ENCODE assay signal across 8 cellular contexts in the genomic region with DNA sequence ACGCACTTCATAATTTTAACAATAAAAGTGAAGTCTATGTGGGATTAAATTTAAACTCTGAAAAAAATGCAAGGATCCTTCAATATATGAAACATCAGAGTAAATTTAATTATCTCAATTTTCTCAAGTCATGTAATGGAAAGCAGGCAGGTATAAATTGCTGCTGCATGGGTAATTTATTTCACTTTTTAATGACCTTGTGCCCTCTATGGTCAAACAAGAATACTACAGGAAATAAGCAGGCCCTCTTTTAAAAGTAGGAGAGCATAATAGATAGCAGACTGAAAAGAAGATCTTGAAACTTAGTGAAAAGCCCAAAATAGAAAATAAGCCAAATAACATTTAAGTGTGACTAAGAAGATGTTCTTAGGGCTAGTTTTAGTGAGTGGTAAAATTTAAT. TPM values are rescaled to one million over a fixed set of nuclear protein-coding genes. Genes with fewer than 3 reads are reported as not detected.
DNase-seq lines count a peak whose midpoint lies in the region; ATAC-seq and TF ChIP-seq lines count a peak whose summit lies in the region.

No MANE protein-coding gene starts in this region.

- POLR2A ChIA-PET in OCI-LY7 (lab: Charles Lee), result interaction anchor here (0.7 kb wide), 2 partner anchors 9 to 152 kb away, joined by 3 read pairs; no protein-coding TSS in a partner anchor

- H3K79me2 ChIP-seq in OCI-LY7 (ENCODE audit: insufficient read depth, low read depth, low read length), result no peaks in the 10 kb centered on the region
- H3K79me2 ChIP-seq in hepatocyte, result no peaks in the 10 kb centered on the region

- intact Hi-C loops in OCI-LY7 (cut with micrococcal nuclease; ENCODE audit: unreplicated experiment), result loop anchor here (2.0 to 10.0 kb wide), 3 partner anchors 56 to 581 kb away; a partner anchor contains a TSS

- H3K9me2 ChIP-seq in OCI-LY7 (ENCODE audit: insufficient read depth, low read length) (no peaks in the 10 kb centered on the region), hepatocyte (replicated peaks; ENCODE audit: insufficient read depth) (no peaks in the 10 kb centered on the region)

- CTCF ChIA-PET in OCI-LY7 (lab: Charles Lee; ENCODE audit: unreplicated experiment), result no interaction called here

- H3K4me1 ChIP-seq in BE2C (no peaks in the 10 kb centered on the region), OCI-LY7 (ENCODE audit: insufficient read depth, low read length, poor library complexity, severe bottlenecking) (no peaks in the 10 kb centered on the region), hepatocyte (ENCODE audit: insufficient read depth) (no peaks in the 10 kb centered on the region)

- no peaks in the 10 kb centered on the region for H3K27me3 ChIP-seq in BE2C
- no peaks in the 10 kb centered on the region for H3K27me3 ChIP-seq in hepatocyte

- H4K20me1 ChIP-seq in OCI-LY7 (ENCODE audit: insufficient read depth, low read length), result no peaks in the 10 kb centered on the region
- no peaks in the 10 kb centered on the region for H4K20me1 ChIP-seq in hepatocyte (ENCODE audit: insufficient read depth, poor library complexity, severe bottlenecking)

- DNase-seq in BE2C, result no peak
- peak; percentile 57 for DNase-seq in OCI-LY7 (ENCODE audit: low spot score)
- DNase-seq in hepatocyte (ENCODE audit: low spot score), result peak; percentile 10
- no peak for DNase-seq in mucosa of gallbladder (ENCODE audit: low spot score)
- DNase-seq in activated naive CD4-positive, alpha-beta T cell (lab: John Stamatoyannopoulos, UW), result no peak
- DNase-seq in activated T-cell treated with anti-CD3 and anti-CD28 coated beads, Interleukin-2, amount 50 U/mL, for 1 hour, result no peak

- TF ChIP-seq CTCF in BE2C (IDR thresholded peaks at IDR 0.05; ENCODE audit: low read depth, low read length) (peak; percentile 44), OCI-LY7 (conservative IDR thresholded peaks at IDR 0.05; ENCODE audit: low read length) (peak; percentile 88), hepatocyte (IDR thresholded peaks at IDR 0.05; ENCODE audit: poor library complexity) (peak; percentile 41)

- no peak overlapping the region for H2AFZ ChIP-seq in OCI-LY7 (ENCODE audit: low read length)
- no peak overlapping the region for H2AFZ ChIP-seq in hepatocyte

- no peak overlapping the region for H3K27ac ChIP-seq in OCI-LY7 (ENCODE audit: low read depth, low read length, poor library complexity, severe bottlenecking)
- H3K27ac ChIP-seq in hepatocyte, result no peak overlapping the region

- 100% methylated on average over 1 of the region's 1 CpG for WGBS in hepatocyte (ENCODE audit: low lambda C conversion rate, missing lambda C conversion rate)

- peak; percentile 48 for ATAC-seq in GM21360 (IDR thresholded peaks at IDR 0.05; ENCODE audit: unreplicated experiment)
- no peak for ATAC-seq in activated CD4-positive, CD25-positive, alpha-beta regulatory T cell treated with anti-CD3 and anti-CD28 coated beads, Interleukin-2, amount 50 U/mL, for 24 hours

- no TSS peak for BruUV-seq in OCI-LY7 (replicated peaks; lab: Mats Ljungman, UMichigan)

- no peak overlapping the region for H3K4me2 ChIP-seq in OCI-LY7 (ENCODE audit: low read length)
- H3K4me2 ChIP-seq in hepatocyte, result no peak overlapping the region

- H3K4me3 ChIP-seq in BE2C (ENCODE audit: low read depth, low read length) (no peak overlapping the region), OCI-LY7 (ENCODE audit: low read depth, low read length, poor library complexity, severe bottlenecking) (no peak overlapping the region), hepatocyte (no peak overlapping the region)

- H3K9me3 ChIP-seq in BE2C (no peaks in the 10 kb centered on the region), OCI-LY7 (ENCODE audit: low read length) (no peaks in the 10 kb centered on the region), hepatocyte (ENCODE audit: low read depth) (no peaks in the 10 kb centered on the region)

- H3K36me3 ChIP-seq in BE2C, result no peaks in the 10 kb centered on the region
- peaks cover 6% of the 10 kb centered on the region; the same call in 1 of the 2 replicates for H3K36me3 ChIP-seq in OCI-LY7 (ENCODE audit: insufficient read depth, low read length)
- no peaks in the 10 kb centered on the region for H3K36me3 ChIP-seq in hepatocyte (replicated peaks; ENCODE audit: insufficient read depth, low read depth)

RNA-seq across cellular contexts. Expression of a gene that starts 22.9 kb away (rescaled TPM):
- 150 TPM for polyA plus RNA-seq in BE2C (2012; ENCODE audit: insufficient read depth, insufficient read length, low read depth)
- 40.8 and 41.8 TPM in 2 replicates for total RNA-seq in OCI-LY7 (2014; rRNA removed; shearing (Covaris generic))
- 35.8 and 39.3 TPM in 2 replicates for total RNA-seq in OCI-LY7 (2022)
- total RNA-seq in hepatocyte, result 47.8 and 53.5 TPM in 2 replicates
- 51.9 and 58.0 TPM in 2 replicates for polyA plus RNA-seq in hepatocyte
- 31.8 TPM for total RNA-seq in mucosa of gallbladder

RNA-seq across cellular contexts. Expression of a gene that starts 47.5 kb away (rescaled TPM):
- 19.1 TPM for polyA plus RNA-seq in BE2C (2012; ENCODE audit: insufficient read depth, insufficient read length, low read depth)
- total RNA-seq in OCI-LY7 (2014; rRNA removed; shearing (Covaris generic)), result 34.0 and 44.7 TPM in 2 replicates
- total RNA-seq in OCI-LY7 (2022), result 43.0 and 44.2 TPM in 2 replicates
- 33.3 and 41.1 TPM in 2 replicates for total RNA-seq in hepatocyte
- polyA plus RNA-seq in hepatocyte, result 27.5 and 32.9 TPM in 2 replicates
- total RNA-seq in mucosa of gallbladder, result 36.7 TPM

Comparison
In these comparisons a context has a peak if more than half of its experiments do, and no peak if none do; other contexts are left out.
1. DNase-seq: peak in OCI-LY7 (single experiment) and hepatocyte (single experiment); none in BE2C (single experiment), mucosa of gallbladder (single experiment), activated naive CD4-positive, alpha-beta T cell (0 of 4) and activated T-cell treated with anti-CD3 and anti-CD28 coated beads, Interleukin-2, amount 50 U/mL, for 1 hour (single experiment).
2. Peak in every context shown above with its lines, with median percentiles within 50 percentile points of each other: CTCF ChIP-seq.